ENCODE assay signal across 1 cellular context in genomic region chr11:67804435-67805255, GRCh38.
TF ChIP-seq lines count a peak whose summit lies in the region.

No MANE protein-coding gene starts in this region.

TF ChIP-seq in HEK293, 187 proteins besides CTCF, POLR2A, EP300 and RAD21 (continued from another document):
- TF ChIP-seq SP7 (tag by site-specific recombination; IDR thresholded peaks at IDR 0.05) (peak; percentile 65; the same call in 1 of the 2 replicates), SP2 (tag by site-specific recombination; IDR thresholded peaks at IDR 0.05) (0 out of 2 replicates have a peak, but pooled peaks have one; percentile 12), KLF17 (tag by site-specific recombination; IDR thresholded peaks at IDR 0.05) (peak; percentile 61; the same call in 1 of the 2 replicates), GLIS1 (tag by site-specific recombination; IDR thresholded peaks at IDR 0.05) (0 out of 2 replicates have a peak, but pooled peaks have one; percentile 14), SP3 (tag by site-specific recombination; IDR thresholded peaks at IDR 0.05) (peak; percentile 32; the same call in 1 of the 2 replicates), KLF10 (tag by site-specific recombination; IDR thresholded peaks at IDR 0.05) (0 out of 2 replicates have a peak, but pooled peaks have one; percentile 20), WT1 (tag by site-specific recombination; IDR thresholded peaks at IDR 0.05) (peak; percentile 63; the same call in 1 of the 2 replicates), ZBTB21 (tag by site-specific recombination; IDR thresholded peaks at IDR 0.05) (peak; percentile 54; the same call in 1 of the 2 replicates), ZNF24 (tag by site-specific recombination; IDR thresholded peaks at IDR 0.05) (0 out of 2 replicates have a peak, but pooled peaks have one; percentile 36), ZNF629 (tag by site-specific recombination; IDR thresholded peaks at IDR 0.05) (peak; percentile 63)
- TF ChIP-seq, protein P1, sequence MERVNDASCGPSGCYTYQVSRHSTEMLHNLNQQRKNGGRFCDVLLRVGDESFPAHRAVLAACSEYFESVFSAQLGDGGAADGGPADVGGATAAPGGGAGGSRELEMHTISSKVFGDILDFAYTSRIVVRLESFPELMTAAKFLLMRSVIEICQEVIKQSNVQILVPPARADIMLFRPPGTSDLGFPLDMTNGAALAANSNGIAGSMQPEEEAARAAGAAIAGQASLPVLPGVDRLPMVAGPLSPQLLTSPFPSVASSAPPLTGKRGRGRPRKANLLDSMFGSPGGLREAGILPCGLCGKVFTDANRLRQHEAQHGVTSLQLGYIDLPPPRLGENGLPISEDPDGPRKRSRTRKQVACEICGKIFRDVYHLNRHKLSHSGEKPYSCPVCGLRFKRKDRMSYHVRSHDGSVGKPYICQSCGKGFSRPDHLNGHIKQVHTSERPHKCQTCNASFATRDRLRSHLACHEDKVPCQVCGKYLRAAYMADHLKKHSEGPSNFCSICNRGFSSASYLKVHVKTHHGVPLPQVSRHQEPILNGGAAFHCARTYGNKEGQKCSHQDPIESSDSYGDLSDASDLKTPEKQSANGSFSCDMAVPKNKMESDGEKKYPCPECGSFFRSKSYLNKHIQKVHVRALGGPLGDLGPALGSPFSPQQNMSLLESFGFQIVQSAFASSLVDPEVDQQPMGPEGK (tag by site-specific recombination; IDR thresholded peaks at IDR 0.05) = peak; percentile 68
